13 cellular contexts compared by ENCODE assay signal in genomic region chr14:68679301-68679700, GRCh38.
"Had no signal": no experiment of that assay in that cellular context is flagged by ENCODE, and none has a peak within 500 bp of the region (broad histone marks: within the 10 kb centered on the region; RNA-seq: fewer than 3 reads in every experiment).

No MANE protein-coding gene starts in this region.

- H3K36me3 Mint-ChIP-seq: activated CD4-positive, alpha-beta memory T cell treated with anti-CD3 and anti-CD28 coated beads for 36 hours; natural killer cell treated with Interleukin-12 subunit alpha and Interleukin-12 subunit beta and Interleukin-15 and Interleukin-18, amount 100 ng/mL, for 72 hours had no signal

- H3K27ac Mint-ChIP-seq: activated CD4-positive, alpha-beta memory T cell treated with anti-CD3 and anti-CD28 coated beads for 36 hours; activated naive CD8-positive, alpha-beta T cell treated with anti-CD3 and anti-CD28 coated beads, Interleukin-2, amount 50 U/mL, for 24 hours; natural killer cell treated with Interleukin-12 subunit alpha and Interleukin-12 subunit beta and Interleukin-15 and Interleukin-18, amount 100 ng/mL, for 72 hours had no signal

- ATAC-seq: activated naive CD8-positive, alpha-beta T cell treated with anti-CD3 and anti-CD28 coated beads, Interleukin-2, amount 50 U/mL, for 24 hours; activated T-cell treated with anti-CD3 and anti-CD28 coated beads, Interleukin-2, amount 50 U/mL, for 4 hours; gastroesophageal sphincter; lower lobe of right lung; natural killer cell treated with Interleukin-12 subunit alpha and Interleukin-12 subunit beta and Interleukin-15 and Interleukin-18, amount 100 ng/mL, for 72 hours; stimulated activated naive CD8-positive, alpha-beta T cell treated with anti-CD3 and anti-CD28 coated beads, Interleukin-15, Interleukin-2, amounts not matched to agents 100 U/mL and 50 U/mL, for 24 hours had no signal

- H3K9me3 ChIP-seq: gastroesophageal sphincter, lower lobe of right lung, testis had no signal

- H3K36me3 ChIP-seq: cardiac muscle cell, gastroesophageal sphincter, lower lobe of right lung had no signal

- DNase-seq: activated CD4-positive, alpha-beta memory T cell treated with anti-CD3 and anti-CD28 coated beads for 36 hours; activated naive CD8-positive, alpha-beta T cell treated with anti-CD3 and anti-CD28 coated beads, Interleukin-2, amount 50 U/mL, for 24 hours; activated T-cell treated with anti-CD3 and anti-CD28 coated beads, Interleukin-2, amount 50 U/mL, for 4 hours; hippocampal formation; lower lobe of right lung; stimulated activated CD4-positive, alpha-beta T cell treated with anti-CD3 and anti-CD28 coated beads, Interleukin-2, amount 100 ng/mL, for 48 hours; stimulated activated naive CD8-positive, alpha-beta T cell treated with anti-CD3 and anti-CD28 coated beads, Interleukin-15, Interleukin-2, amounts not matched to agents 100 U/mL and 50 U/mL, for 24 hours; SW 1271; testis had no signal

- H3K27me3 ChIP-seq: cardiac muscle cell, gastroesophageal sphincter, testis had no signal

- H3K9me3 Mint-ChIP-seq: activated CD4-positive, alpha-beta memory T cell treated with anti-CD3 and anti-CD28 coated beads for 36 hours; activated naive CD8-positive, alpha-beta T cell treated with anti-CD3 and anti-CD28 coated beads, Interleukin-2, amount 50 U/mL, for 24 hours; activated T-cell treated with anti-CD3 and anti-CD28 coated beads, Interleukin-2, amount 50 U/mL, for 4 hours; natural killer cell treated with Interleukin-12 subunit alpha and Interleukin-12 subunit beta and Interleukin-15 and Interleukin-18, amount 100 ng/mL, for 72 hours had no signal

- H3K27ac ChIP-seq: cardiac muscle cell, lower lobe of right lung, testis had no signal

- H3K4me3 Mint-ChIP-seq: activated CD4-positive, alpha-beta memory T cell treated with anti-CD3 and anti-CD28 coated beads for 36 hours; activated naive CD8-positive, alpha-beta T cell treated with anti-CD3 and anti-CD28 coated beads, Interleukin-2, amount 50 U/mL, for 24 hours; activated T-cell treated with anti-CD3 and anti-CD28 coated beads, Interleukin-2, amount 50 U/mL, for 4 hours; natural killer cell treated with Interleukin-12 subunit alpha and Interleukin-12 subunit beta and Interleukin-15 and Interleukin-18, amount 100 ng/mL, for 72 hours had no signal

- FAIRE-seq: astrocyte had no signal

- H3K27me3 Mint-ChIP-seq: activated CD4-positive, alpha-beta memory T cell treated with anti-CD3 and anti-CD28 coated beads for 36 hours; activated naive CD8-positive, alpha-beta T cell treated with anti-CD3 and anti-CD28 coated beads, Interleukin-2, amount 50 U/mL, for 24 hours; natural killer cell treated with Interleukin-12 subunit alpha and Interleukin-12 subunit beta and Interleukin-15 and Interleukin-18, amount 100 ng/mL, for 72 hours had no signal

- H3K4me3 ChIP-seq: cardiac muscle cell, gastroesophageal sphincter, lower lobe of right lung, testis had no signal
